Comparison of ENCODE assay signal across 9 cellular contexts in the genomic region with DNA sequence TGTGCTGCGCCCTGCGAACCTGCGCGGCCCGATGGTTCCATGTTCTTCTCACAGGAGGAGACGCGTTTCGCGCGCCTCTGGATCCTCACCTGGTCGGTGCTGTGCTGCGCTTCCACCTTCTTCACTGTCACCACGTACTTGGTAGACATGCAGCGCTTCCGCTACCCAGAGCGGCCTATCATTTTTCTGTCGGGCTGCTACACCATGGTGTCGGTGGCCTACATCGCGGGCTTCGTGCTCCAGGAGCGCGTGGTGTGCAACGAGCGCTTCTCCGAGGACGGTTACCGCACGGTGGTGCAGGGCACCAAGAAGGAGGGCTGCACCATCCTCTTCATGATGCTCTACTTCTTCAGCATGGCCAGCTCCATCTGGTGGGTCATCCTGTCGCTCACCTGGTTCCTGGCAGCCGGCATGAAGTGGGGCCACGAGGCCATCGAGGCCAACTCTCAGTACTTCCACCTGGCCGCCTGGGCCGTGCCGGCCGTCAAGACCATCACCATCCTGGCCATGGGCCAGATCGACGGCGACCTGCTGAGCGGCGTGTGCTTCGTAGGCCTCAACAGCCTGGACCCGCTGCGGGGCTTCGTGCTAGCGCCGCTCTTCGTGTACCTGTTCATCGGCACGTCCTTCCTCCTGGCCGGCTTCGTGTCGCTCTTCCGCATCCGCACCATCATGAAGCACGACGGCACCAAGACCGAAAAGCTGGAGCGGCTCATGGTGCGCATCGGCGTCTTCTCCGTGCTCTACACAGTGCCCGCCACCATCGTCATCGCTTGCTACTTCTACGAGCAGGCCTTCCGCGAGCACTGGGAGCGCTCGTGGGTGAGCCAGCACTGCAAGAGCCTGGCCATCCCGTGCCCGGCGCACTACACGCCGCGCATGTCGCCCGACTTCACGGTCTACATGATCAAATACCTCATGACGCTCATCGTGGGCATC. TPM values are rescaled to one million over a fixed set of nuclear protein-coding genes. Genes with fewer than 3 reads are reported as not detected.
DNase-seq lines count a peak whose midpoint lies in the region; ATAC-seq and TF ChIP-seq lines count a peak whose summit lies in the region.
"Had no signal": no experiment of that assay in that cellular context is flagged by ENCODE, and none has a peak within 500 bp of the region (broad histone marks: within the 10 kb centered on the region; RNA-seq: fewer than 3 reads in every experiment).

No MANE protein-coding gene starts in this region.

- DNase-seq in activated naive CD4-positive, alpha-beta T cell treated with Interleukin-2 at 50 U/mL for 16 hours = no peak
- DNase-seq in brain microvascular endothelial cell = no peak
- no peak for DNase-seq in AG08396 (ENCODE audit: low spot score)
- DNase-seq: NCI-H2081 treated with DMSO at 0.1 percent for 48 hours had no signal

- peak overlapping the region; percentile 76 for H3K4me3 ChIP-seq in brain microvascular endothelial cell (ENCODE audit: low read depth, low read length)
- H3K4me3 ChIP-seq in muscle layer of colon (ENCODE audit: low read depth in 1 of 2, low read length in 2 of 2) = peak overlapping the region in 1 of 2 donors; percentile 53
- peak overlapping the region; percentile 80 for H3K4me3 ChIP-seq in urinary bladder (ENCODE audit: low read depth, low read length)

- H3K36me3 Mint-ChIP-seq in activated naive CD4-positive, alpha-beta T cell treated with anti-CD3 and anti-CD28 coated beads, Interleukin-2, amount 50 U/mL, for 24 hours = no peaks in the 10 kb centered on the region

- no peak overlapping the region for H3K9ac ChIP-seq in muscle layer of colon (ENCODE audit: low read length)

- H3K27me3 ChIP-seq in brain microvascular endothelial cell (replicated peaks) (no peaks in the 10 kb centered on the region), muscle layer of colon (ENCODE audit: control insufficient read depth in 1 of 2, insufficient read depth in 2 of 2, low read length in 2 of 2) (peaks cover 8 to 25% of the 10 kb centered on the region in 2 donors)

- peaks cover 45% of the 10 kb centered on the region for H3K27me3 Mint-ChIP-seq in activated naive CD4-positive, alpha-beta T cell treated with anti-CD3 and anti-CD28 coated beads, Interleukin-2, amount 50 U/mL, for 24 hours

- no peaks in the 10 kb centered on the region for H3K36me3 ChIP-seq in brain microvascular endothelial cell (replicated peaks)
- H3K36me3 ChIP-seq in muscle layer of colon (ENCODE audit: insufficient read depth, low read length) = no peaks in the 10 kb centered on the region
- H3K36me3 ChIP-seq in urinary bladder (ENCODE audit: insufficient read depth) = no peaks in the 10 kb centered on the region

- H3K4me1 Mint-ChIP-seq in activated naive CD4-positive, alpha-beta T cell treated with anti-CD3 and anti-CD28 coated beads, Interleukin-2, amount 50 U/mL, for 24 hours = peaks cover 28% of the 10 kb centered on the region

- in situ Hi-C loops in brain microvascular endothelial cell (cut with HindIII; ENCODE audit: low pct_ligation_motif_present, low sequenced_read_pairs) = no loop called here

- peak; percentile 2 for TF ChIP-seq CTCF in brain microvascular endothelial cell (IDR thresholded peaks at IDR 0.05; ENCODE audit: low read depth, low read length, missing control alignments)

- ATAC-seq in HG03354 (IDR thresholded peaks at IDR 0.05; ENCODE audit: poor library complexity, severe bottlenecking, unreplicated experiment) = no peak
- no peak for ATAC-seq in HG02642 (IDR thresholded peaks at IDR 0.05; ENCODE audit: poor library complexity, unreplicated experiment)

- H3K27ac Mint-ChIP-seq in activated naive CD4-positive, alpha-beta T cell treated with anti-CD3 and anti-CD28 coated beads, Interleukin-2, amount 50 U/mL, for 24 hours = peak overlapping the region; percentile 49

- 26% methylated on average over 83 of the region's 83 CpGs for WGBS in urinary bladder

- H3K27ac ChIP-seq in brain microvascular endothelial cell (no peak overlapping the region), muscle layer of colon (ENCODE audit: low read depth, low read length) (peak overlapping the region; percentile 42), urinary bladder (ENCODE audit: low read depth) (no peak overlapping the region)

- peak overlapping the region; percentile 75 for H3K4me3 Mint-ChIP-seq in activated naive CD4-positive, alpha-beta T cell treated with anti-CD3 and anti-CD28 coated beads, Interleukin-2, amount 50 U/mL, for 24 hours

- no peaks in the 10 kb centered on the region for H3K9me3 ChIP-seq in muscle layer of colon (ENCODE audit: low read length)

- H3K4me1 ChIP-seq in muscle layer of colon (ENCODE audit: insufficient read depth, low read length) = peaks cover 13% of the 10 kb centered on the region
- no peaks in the 10 kb centered on the region for H3K4me1 ChIP-seq in urinary bladder (ENCODE audit: insufficient read depth)

- no peaks in the 10 kb centered on the region for H3K9me3 Mint-ChIP-seq in activated naive CD4-positive, alpha-beta T cell treated with anti-CD3 and anti-CD28 coated beads, Interleukin-2, amount 50 U/mL, for 24 hours

RNA-seq across cellular contexts. Expression of a gene that starts 1.3 kb away (rescaled TPM):
- total RNA-seq in urinary bladder = 9.8 TPM
- polyA plus RNA-seq in urinary bladder = 14.7 TPM

RNA-seq across cellular contexts. Expression of a gene that starts 55.4 kb away (rescaled TPM):
- 63.4 TPM for total RNA-seq in urinary bladder
- polyA plus RNA-seq in urinary bladder = 19.3 TPM
